27 cellular contexts compared by ENCODE assay signal in genomic region chr2:29703336-29703735, GRCh38.
"Had no signal": no experiment of that assay in that cellular context is flagged by ENCODE, and none has a peak within 500 bp of the region (broad histone marks: within the 10 kb centered on the region; RNA-seq: fewer than 3 reads in every experiment).

No MANE protein-coding gene starts in this region.

- H3K36me3 Mint-ChIP-seq: activated CD4-positive, alpha-beta memory T cell treated with anti-CD3 and anti-CD28 coated beads for 36 hours; activated naive CD4-positive, alpha-beta T cell treated with anti-CD3 and anti-CD28 coated beads, Interleukin-2, amount 50 U/mL, for 72 hours had no signal

- H3K4me3 Mint-ChIP-seq: activated CD4-positive, alpha-beta memory T cell treated with anti-CD3 and anti-CD28 coated beads for 36 hours; activated CD4-positive, alpha-beta T cell treated with anti-CD3 and anti-CD28 coated beads, Interleukin-2, amount 10 ng/mL, durations not matched to agents 7 days and 5 days; activated T-cell treated with anti-CD3 and anti-CD28 coated beads, Interleukin-2, amount 50 U/mL, for 4 hours; T-helper 1 cell treated with Interleukin-12 subunit alpha and Interleukin-12 subunit beta and Interleukin-4 antibody, amounts not matched to agents 30 μg/mL and 1 μg/mL, for 36 hours had no signal

- H3K27me3 ChIP-seq: brain microvascular endothelial cell had no signal

- H3K9me3 Mint-ChIP-seq: activated CD4-positive, alpha-beta memory T cell treated with anti-CD3 and anti-CD28 coated beads for 36 hours; activated CD4-positive, alpha-beta T cell treated with anti-CD3 and anti-CD28 coated beads, Interleukin-2, amount 10 ng/mL, durations not matched to agents 7 days and 5 days; activated naive CD4-positive, alpha-beta T cell treated with anti-CD3 and anti-CD28 coated beads, Interleukin-2, amount 50 U/mL, for 72 hours; activated T-cell treated with anti-CD3 and anti-CD28 coated beads, Interleukin-2, amount 50 U/mL, for 4 hours; T-helper 1 cell treated with Interleukin-12 subunit alpha and Interleukin-12 subunit beta and Interleukin-4 antibody, amounts not matched to agents 30 μg/mL and 1 μg/mL, for 36 hours had no signal

- H3K27ac ChIP-seq: brain microvascular endothelial cell had no signal

- H3K4me1 Mint-ChIP-seq: activated CD4-positive, alpha-beta T cell treated with anti-CD3 and anti-CD28 coated beads, Interleukin-2, amount 10 ng/mL, durations not matched to agents 7 days and 5 days had no signal

- H3K27me3 Mint-ChIP-seq: activated CD4-positive, alpha-beta T cell treated with anti-CD3 and anti-CD28 coated beads, Interleukin-2, amount 10 ng/mL, durations not matched to agents 7 days and 5 days had no signal

- DNase-seq: activated CD4-positive, alpha-beta memory T cell treated with anti-CD3 and anti-CD28 coated beads for 36 hours; activated CD4-positive, alpha-beta T cell treated with anti-CD3 and anti-CD28 coated beads, Interleukin-2, amount 10 ng/mL, durations not matched to agents 7 days and 5 days; activated CD4-positive, CD25-positive, alpha-beta regulatory T cell; activated CD8-positive, alpha-beta memory T cell treated with anti-CD3 and anti-CD28 coated beads for 24 hours; activated effector memory CD4-positive, alpha-beta T cell treated with anti-CD3 and anti-CD28 coated beads, Interleukin-2, amount 50 U/mL, for 16 hours; activated naive CD4-positive, alpha-beta T cell treated with Interleukin-2 at 50 U/mL for 16 hours; activated T-cell treated with anti-CD3 and anti-CD28 coated beads, Interleukin-2, amount 50 U/mL, for 4 hours; amygdala; brain microvascular endothelial cell; cerebellar nuclear complex; IMR-90; Kasumi-1; KBM-7; NCI-H1105 treated with DMSO at 0.1 percent for 48 hours; NCI-H146; NCI-H187 treated with DMSO at 0.1 percent for 48 hours; NCI-H2081 treated with DMSO at 0.1 percent for 48 hours; NCI-H345; NCI-H510A treated with DMSO at 0.1 percent for 48 hours; NCI-H748 treated with DMSO at 0.1 percent for 48 hours; OCI-M1; RPMI8226 had no signal

- H3K36me3 ChIP-seq: brain microvascular endothelial cell had no signal

- ATAC-seq: activated naive CD4-positive, alpha-beta T cell treated with anti-CD3 and anti-CD28 coated beads, Interleukin-2, amount 50 U/mL, for 72 hours; activated T-cell treated with anti-CD3 and anti-CD28 coated beads, Interleukin-2, amount 50 U/mL, for 4 hours; Panc1; Right ventricle myocardium inferior; SK-N-SH treated with all-trans-retinoic acid at 6 μM for 48 hours had no signal

- H3K27ac Mint-ChIP-seq: activated CD4-positive, alpha-beta memory T cell treated with anti-CD3 and anti-CD28 coated beads for 36 hours; activated CD4-positive, alpha-beta T cell treated with anti-CD3 and anti-CD28 coated beads, Interleukin-2, amount 10 ng/mL, durations not matched to agents 7 days and 5 days; activated naive CD4-positive, alpha-beta T cell treated with anti-CD3 and anti-CD28 coated beads, Interleukin-2, amount 50 U/mL, for 72 hours; T-helper 1 cell treated with Interleukin-12 subunit alpha and Interleukin-12 subunit beta and Interleukin-4 antibody, amounts not matched to agents 30 μg/mL and 1 μg/mL, for 36 hours had no signal
